In genomic region chr13:70347947-70348620, GRCh38 we compare ENCODE assay signal across 38 cellular contexts.
"Had no signal": no experiment of that assay in that cellular context is flagged by ENCODE, and none has a peak within 500 bp of the region (broad histone marks: within the 10 kb centered on the region; RNA-seq: fewer than 3 reads in every experiment).

No MANE protein-coding gene starts in this region.

- H3K9me3 Mint-ChIP-seq: activated naive CD8-positive, alpha-beta T cell treated with anti-CD3 and anti-CD28 coated beads for 36 hours; activated T-helper 1 cell treated with anti-CD3 and anti-CD28 coated beads, Interleukin-12 subunit alpha, Interleukin-12 subunit beta, Interleukin-2, Interleukin-4 antibody, amounts not matched to agents 30 ng/mL and 10 ng/mL and 1 ng/mL, durations not matched to agents 14 hours and 24 hours and 36 hours had no signal

- ATAC-seq: activated CD8-positive, alpha-beta T cell treated with anti-CD3 and anti-CD28 coated beads, Interleukin-2, amount 10 ng/mL, durations not matched to agents 7 days and 5 days; activated naive CD4-positive, alpha-beta T cell treated with anti-CD3 and anti-CD28 coated beads, Interleukin-2, amount 50 U/mL, for 72 hours; activated T-cell treated with anti-CD3 and anti-CD28 coated beads, Interleukin-2, amount 50 U/mL, for 4 hours; activated T-cell treated with anti-CD3 and anti-CD28 coated beads, Interleukin-2, amount 50 U/mL, for 72 hours; activated T-helper 17 cell treated with anti-CD3 and anti-CD28 coated beads, Interleukin-2, amount 50 U/mL, for 72 hours had no signal

- H3K36me3 ChIP-seq: adrenal gland, cardiac muscle cell had no signal

- H3K27me3 ChIP-seq: adrenal gland, cardiac muscle cell had no signal

- H3K27me3 Mint-ChIP-seq: activated B cell treated with CpG ODN at 0.5 μM for 24 hours; activated CD4-positive, alpha-beta memory T cell treated with anti-CD3 and anti-CD28 coated beads, Interleukin-2, amount 10 ng/mL, durations not matched to agents 7 days and 5 days; activated CD4-positive, alpha-beta T cell treated with anti-CD3 and anti-CD28 coated beads, Interleukin-2, amount 10 ng/mL, durations not matched to agents 7 days and 5 days; activated naive CD8-positive, alpha-beta T cell treated with anti-CD3 and anti-CD28 coated beads for 36 hours; activated T-helper 17 cell treated with anti-CD3 and anti-CD28 coated beads, Interleukin-2, amount 50 U/mL, for 72 hours; central memory CD8-positive, alpha-beta T cell had no signal

- H3K36me3 Mint-ChIP-seq: activated naive CD8-positive, alpha-beta T cell treated with anti-CD3 and anti-CD28 coated beads for 36 hours; brain had no signal

- H3K4me3 ChIP-seq: adrenal gland, cardiac muscle cell had no signal

- H3K27ac Mint-ChIP-seq: activated B cell treated with CpG ODN at 0.5 μM for 24 hours; activated CD4-positive, alpha-beta memory T cell treated with anti-CD3 and anti-CD28 coated beads, Interleukin-2, amount 10 ng/mL, durations not matched to agents 7 days and 5 days; activated CD4-positive, alpha-beta T cell treated with anti-CD3 and anti-CD28 coated beads, Interleukin-2, amount 10 ng/mL, durations not matched to agents 7 days and 5 days; activated CD8-positive, alpha-beta T cell treated with anti-CD3 and anti-CD28 coated beads, Interleukin-2, amount 10 ng/mL, durations not matched to agents 7 days and 5 days; activated naive CD4-positive, alpha-beta T cell treated with anti-CD3 and anti-CD28 coated beads for 36 hours; activated naive CD4-positive, alpha-beta T cell treated with anti-CD3 and anti-CD28 coated beads, Interleukin-2, amount 50 U/mL, for 72 hours; activated naive CD8-positive, alpha-beta T cell treated with anti-CD3 and anti-CD28 coated beads for 36 hours; activated T-cell treated with anti-CD3 and anti-CD28 coated beads, Interleukin-2, amount 50 U/mL, for 72 hours; activated T-helper 1 cell treated with anti-CD3 and anti-CD28 coated beads, Interleukin-12 subunit alpha, Interleukin-12 subunit beta, Interleukin-2, Interleukin-4 antibody, amounts not matched to agents 30 ng/mL and 10 ng/mL and 1 ng/mL, durations not matched to agents 14 hours and 24 hours and 36 hours; activated T-helper 17 cell treated with anti-CD3 and anti-CD28 coated beads, Interleukin-2, amount 50 U/mL, for 72 hours; brain; T-helper 1 cell treated with Interleukin-12 subunit alpha and Interleukin-12 subunit beta and Interleukin-4 antibody, amounts not matched to agents 30 μg/mL and 1 μg/mL, for 36 hours; T-helper 2 cell treated with Interferon-gamma antibody and Interleukin-4, amounts not matched to agents 5 μg/mL and 100 μg/mL, for 36 hours had no signal

- FAIRE-seq: astrocyte, bronchial epithelial cell, TTC549 had no signal

- H3K4me1 Mint-ChIP-seq: activated B cell treated with CpG ODN at 0.5 μM for 24 hours; activated CD4-positive, alpha-beta memory T cell treated with anti-CD3 and anti-CD28 coated beads, Interleukin-2, amount 10 ng/mL, durations not matched to agents 7 days and 5 days; activated CD4-positive, alpha-beta T cell treated with anti-CD3 and anti-CD28 coated beads, Interleukin-2, amount 10 ng/mL, durations not matched to agents 7 days and 5 days; activated naive CD8-positive, alpha-beta T cell treated with anti-CD3 and anti-CD28 coated beads for 36 hours; activated T-helper 17 cell treated with anti-CD3 and anti-CD28 coated beads, Interleukin-2, amount 50 U/mL, for 72 hours; brain; central memory CD8-positive, alpha-beta T cell had no signal

- H3K9me3 ChIP-seq: adrenal gland had no signal

- H3K27ac ChIP-seq: adrenal gland, cardiac muscle cell, VCaP had no signal

- H3K4me3 Mint-ChIP-seq: activated B cell treated with CpG ODN at 0.5 μM for 24 hours; activated CD4-positive, alpha-beta memory T cell treated with anti-CD3 and anti-CD28 coated beads, Interleukin-2, amount 10 ng/mL, durations not matched to agents 7 days and 5 days; activated CD4-positive, alpha-beta T cell treated with anti-CD3 and anti-CD28 coated beads, Interleukin-2, amount 10 ng/mL, durations not matched to agents 7 days and 5 days; activated CD8-positive, alpha-beta T cell treated with anti-CD3 and anti-CD28 coated beads, Interleukin-2, amount 10 ng/mL, durations not matched to agents 7 days and 5 days; activated naive CD4-positive, alpha-beta T cell treated with anti-CD3 and anti-CD28 coated beads for 36 hours; activated naive CD8-positive, alpha-beta T cell treated with anti-CD3 and anti-CD28 coated beads for 36 hours; activated T-cell treated with anti-CD3 and anti-CD28 coated beads, Interleukin-2, amount 50 U/mL, for 4 hours; activated T-cell treated with anti-CD3 and anti-CD28 coated beads, Interleukin-2, amount 50 U/mL, for 72 hours; activated T-helper 1 cell treated with anti-CD3 and anti-CD28 coated beads, Interleukin-12 subunit alpha, Interleukin-12 subunit beta, Interleukin-2, Interleukin-4 antibody, amounts not matched to agents 30 ng/mL and 10 ng/mL and 1 ng/mL, durations not matched to agents 14 hours and 24 hours and 36 hours; activated T-helper 17 cell treated with anti-CD3 and anti-CD28 coated beads, Interleukin-2, amount 50 U/mL, for 72 hours; brain; central memory CD8-positive, alpha-beta T cell; T-helper 1 cell treated with Interleukin-12 subunit alpha and Interleukin-12 subunit beta and Interleukin-4 antibody, amounts not matched to agents 30 μg/mL and 1 μg/mL, for 36 hours; T-helper 2 cell treated with Interferon-gamma antibody and Interleukin-4, amounts not matched to agents 5 μg/mL and 100 μg/mL, for 36 hours had no signal

- H3K4me1 ChIP-seq: adrenal gland had no signal

- DNase-seq: activated B cell treated with CpG ODN at 0.5 μM for 24 hours; activated CD4-positive, alpha-beta memory T cell treated with anti-CD3 and anti-CD28 coated beads, Interleukin-2, amount 10 ng/mL, durations not matched to agents 7 days and 5 days; activated CD4-positive, alpha-beta T cell treated with anti-CD3 and anti-CD28 coated beads for 48 hours; activated CD4-positive, alpha-beta T cell treated with anti-CD3 and anti-CD28 coated beads, Interleukin-2, amount 10 ng/mL, durations not matched to agents 7 days and 5 days; activated CD4-positive, alpha-beta T cell treated with anti-CD3 and anti-CD28 coated beads, Interleukin-2, amount 50 U/mL, for 48 hours; activated CD4-positive, CD25-positive, alpha-beta regulatory T cell treated with anti-CD3 and anti-CD28 coated beads, Interleukin-2, amount 50 U/mL, for 72 hours; activated CD8-positive, alpha-beta memory T cell treated with anti-CD3 and anti-CD28 coated beads, Interleukin-2, amount 50 U/mL, for 4 hours; activated CD8-positive, alpha-beta T cell treated with anti-CD3 and anti-CD28 coated beads, Interleukin-2, amount 10 ng/mL, durations not matched to agents 7 days and 5 days; activated effector memory CD4-positive, alpha-beta T cell treated with anti-CD3 and anti-CD28 coated beads, Interleukin-2, amount 50 U/mL, for 16 hours; activated gamma-delta T cell treated with Interleukin-2 at 50 U/mL for 16 hours; activated naive CD4-positive, alpha-beta T cell; activated naive CD4-positive, alpha-beta T cell treated with anti-CD3 and anti-CD28 coated beads for 36 hours; activated naive CD4-positive, alpha-beta T cell treated with anti-CD3 and anti-CD28 coated beads, Interleukin-2, amount 50 U/mL, for 16 hours; activated naive CD8-positive, alpha-beta T cell treated with anti-CD3 and anti-CD28 coated beads for 36 hours; activated T-cell treated with anti-CD3 and anti-CD28 coated beads for 4 hours; activated T-cell treated with anti-CD3 and anti-CD28 coated beads, Interleukin-2, amount 50 U/mL, for 1 hour; activated T-cell treated with anti-CD3 and anti-CD28 coated beads, Interleukin-2, amount 50 U/mL, for 4 hours; activated T-cell treated with anti-CD3 and anti-CD28 coated beads, Interleukin-2, amount 50 U/mL, for 72 hours; adrenal gland; amniotic stem cell; aorta; caudate nucleus; cerebellar nuclear complex; T-helper 1 cell; T-helper 2 cell; T-helper 9 cell had no signal
